Comparison of ENCODE assay signal across 8 cellular contexts in genomic region chr3:16884748-16885587, GRCh38. TPM values are rescaled to one million over a fixed set of nuclear protein-coding genes. Genes with fewer than 3 reads are reported as not detected.
DNase-seq lines count a peak whose midpoint lies in the region; ATAC-seq and TF ChIP-seq lines count a peak whose summit lies in the region.

TSS of gene PLCL2 (plus strand) at chr3:16884955. CDS start at chr3:16885040, 85 bp downstream.

- peak; percentile 28 for ATAC-seq in GM21367 (IDR thresholded peaks at IDR 0.05; ENCODE audit: unreplicated experiment)

- peak within 1 kb of the TSS; percentile 99 for H3K4me2 ChIP-seq in skeletal muscle satellite cell (ENCODE audit: low read length)

- peaks cover 22% of the 10 kb centered on the region for H3K27me3 Mint-ChIP-seq in Caco-2 (ENCODE audit: insufficient read depth, unreplicated experiment)

- TF ChIP-seq CTCF in Caco-2 (IDR thresholded peaks at IDR 0.05; ENCODE audit: insufficient read depth in 1 of 2, low read depth in 1 of 2, low read length in 1 of 2, severe bottlenecking in 1 of 2, unreplicated experiment in 1 of 2) = no peak

- no TSS peak for BruUV-seq in Caco-2 (replicated peaks; lab: Mats Ljungman, UMichigan)

- no peak within 1 kb of the TSS for H3K27ac Mint-ChIP-seq in Caco-2 (ENCODE audit: unreplicated experiment)

- H3K4me1 Mint-ChIP-seq in Caco-2 (ENCODE audit: low read depth, unreplicated experiment) = no peaks in the 10 kb centered on the region

- peak within 1 kb of the TSS; percentile 1; the same call in 1 of the 2 replicates for H3K9ac ChIP-seq in HUES48 (ENCODE audit: low read depth, low read length)
- H3K9ac ChIP-seq in skeletal muscle satellite cell (ENCODE audit: low read depth, low read length) = peak within 1 kb of the TSS; percentile 70

- CTCF ChIA-PET in Caco-2 (lab: Charles Lee) = no interaction called here

- no peaks in the 10 kb centered on the region for H3K36me3 Mint-ChIP-seq in Caco-2 (ENCODE audit: insufficient read depth, unreplicated experiment)

- peak within 1 kb of the TSS; percentile 75 for H3K4me3 Mint-ChIP-seq in Caco-2 (ENCODE audit: unreplicated experiment)

- intact Hi-C loops in Caco-2 (cut with micrococcal nuclease; ENCODE audit: unreplicated experiment) = no loop called here
- intact Hi-C loops in T-helper 2 cell treated with Interferon-gamma antibody and Interleukin-4, amounts not matched to agents 100 ng/mL and 5 ng/mL, for 36 hours (cut with micrococcal nuclease) = loop anchor here (1.0 to 10.0 kb wide), 12 partner anchors 16 to 858 kb away; partner anchors contain the start of genes OXNAD1, RFTN1 and TBC1D5

- no peaks in the 10 kb centered on the region for H3K9me3 Mint-ChIP-seq in Caco-2 (ENCODE audit: unreplicated experiment)

- H3K4me3 ChIP-seq in Caco-2 (ENCODE audit: low read depth, low read length) (peak within 1 kb of the TSS; percentile 32), HUES48 (ENCODE audit: low read depth, low read length) (peak within 1 kb of the TSS; percentile 82), iPS-11a (ENCODE audit: low read depth, low read length) (peak within 1 kb of the TSS; percentile 73), skeletal muscle satellite cell (ENCODE audit: low read length) (peak within 1 kb of the TSS; percentile 85)

- DNase-seq in Caco-2 = peak in 1 of 2 experiments; percentile 4
- peak; percentile 68 for DNase-seq in astrocyte of the hippocampus (ENCODE audit: low read depth, low spot score)
- no peak for DNase-seq in OCI-M2 (lab: John Stamatoyannopoulos, UW; ENCODE audit: unreplicated experiment)

- no peaks in the 10 kb centered on the region for H3K36me3 ChIP-seq in Caco-2 (ENCODE audit: control insufficient read depth, insufficient read depth, low read length)
- no peaks in the 10 kb centered on the region for H3K36me3 ChIP-seq in HUES48 (ENCODE audit: control insufficient read depth, insufficient read depth, low read length)
- no peaks in the 10 kb centered on the region for H3K36me3 ChIP-seq in skeletal muscle satellite cell (ENCODE audit: insufficient read depth, low read length)

- H3K27me3 ChIP-seq in Caco-2 (replicated peaks; ENCODE audit: control insufficient read depth, insufficient read depth, low read length) = no peaks in the 10 kb centered on the region; the same call in 1 of the 2 replicates
- peaks cover 59% of the 10 kb centered on the region for H3K27me3 ChIP-seq in HUES48 (ENCODE audit: control insufficient read depth, insufficient read depth, low read length)
- peaks cover 12% of the 10 kb centered on the region for H3K27me3 ChIP-seq in skeletal muscle satellite cell (ENCODE audit: control insufficient read depth, insufficient read depth, low read length)

- H3K4me1 ChIP-seq in Caco-2 (peaks cover 4% of the 10 kb centered on the region; the same call in 1 of the 2 replicates), HUES48 (ENCODE audit: control insufficient read depth, insufficient read depth, low read length) (peaks cover 36% of the 10 kb centered on the region), skeletal muscle satellite cell (ENCODE audit: control insufficient read depth, insufficient read depth, low read length) (peaks cover 6% of the 10 kb centered on the region)

- no peaks in the 10 kb centered on the region for H3K9me3 ChIP-seq in Caco-2
- no peaks in the 10 kb centered on the region for H3K9me3 ChIP-seq in HUES48 (ENCODE audit: control insufficient read depth, insufficient read depth, low read length)
- H3K9me3 ChIP-seq in skeletal muscle satellite cell (replicated peaks; ENCODE audit: low read length) = no peaks in the 10 kb centered on the region

- POLR2A ChIA-PET in Caco-2 (lab: Charles Lee) = interaction anchor here (0.6 kb wide), 1 partner anchor 25 kb away, joined by 7 read pairs; no protein-coding TSS in a partner anchor

- no peak within 1 kb of the TSS for H3K27ac ChIP-seq in HUES48 (ENCODE audit: low read depth, low read length)

RNA-seq across cellular contexts. Expression of gene PLCL2, which starts in this region (rescaled TPM):
- 0.07 TPM in 1 of 2 replicates, not detected in the other for total RNA-seq in Caco-2 (2022)
- 40.4 and 41.1 TPM in 2 replicates for total RNA-seq in T-helper 2 cell treated with Interferon-gamma antibody and Interleukin-4, amounts not matched to agents 100 ng/mL and 5 ng/mL, for 36 hours
- 6.8 and 10.0 TPM in 2 replicates for total RNA-seq in skeletal muscle satellite cell (2012; rRNA removed)

Comparison
In these comparisons a context has a peak if more than half of its experiments do, and no peak if none do; other contexts are left out.
1. RNA of gene PLCL2 (total RNA-seq): 40.4 to 41.1 TPM in T-helper 2 cell treated with Interferon-gamma antibody and Interleukin-4, amounts not matched to agents 100 ng/mL and 5 ng/mL, for 36 hours; 0.07 TPM in Caco-2; every median in the first group is over 10 times any median in the second.
2. H3K4me3 ChIP-seq: peak in every context shown above with its lines; median percentile 85 in skeletal muscle satellite cell; 82 in HUES48; 73 in iPS-11a; 32 in Caco-2.